Comparison of ENCODE assay signal across 9 cellular contexts in the genomic region with DNA sequence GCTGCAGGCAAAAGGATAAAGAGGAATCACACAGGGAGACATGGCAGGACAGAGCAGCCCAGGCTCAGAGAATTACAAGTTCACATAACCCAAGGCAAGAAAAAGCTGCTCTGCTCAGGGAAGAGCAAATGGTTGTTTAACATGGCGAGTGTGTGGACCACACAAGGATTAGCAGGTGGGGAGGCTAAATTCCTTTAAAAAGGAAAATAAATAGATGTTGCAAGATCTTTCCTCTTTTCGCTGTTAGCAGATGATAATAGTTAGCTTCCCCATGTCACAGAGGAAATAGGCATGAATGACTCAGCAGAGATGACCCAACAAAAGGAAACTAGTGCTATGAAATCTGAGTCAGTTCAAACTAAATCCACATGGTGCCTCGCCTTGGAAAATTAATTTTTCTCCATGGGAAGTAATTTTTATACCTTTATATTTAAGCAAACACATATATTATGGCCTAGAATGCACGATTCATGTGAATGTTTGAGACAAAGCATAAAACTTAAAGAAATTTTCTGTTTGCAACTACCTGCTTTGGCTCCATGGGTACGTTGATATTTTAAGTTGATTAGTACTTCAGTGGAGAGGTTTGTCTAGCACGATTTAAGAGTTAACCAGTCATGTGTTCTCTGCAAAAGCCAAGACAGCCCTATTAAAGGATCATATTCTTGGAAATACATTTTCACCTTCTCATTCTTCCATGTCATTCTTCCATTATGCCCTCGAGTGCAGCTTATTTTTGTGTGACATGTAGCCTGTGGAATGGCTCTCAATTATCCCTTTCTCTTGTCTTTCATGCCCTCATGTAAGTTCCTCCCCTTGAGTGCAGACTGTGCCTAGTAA. TPM values are rescaled to one million over a fixed set of nuclear protein-coding genes. Genes with fewer than 3 reads are reported as not detected.
DNase-seq lines count a peak whose midpoint lies in the region; ATAC-seq and TF ChIP-seq lines count a peak whose summit lies in the region.
"Had no signal": no experiment of that assay in that cellular context is flagged by ENCODE, and none has a peak within 500 bp of the region (broad histone marks: within the 10 kb centered on the region; RNA-seq: fewer than 3 reads in every experiment).

No MANE protein-coding gene starts in this region.

- intact Hi-C loops in HCT116 (cut with micrococcal nuclease) (no loop called here), Panc1 (cut with micrococcal nuclease; ENCODE audit: unreplicated experiment) (no loop called here)

- H3K27me3 ChIP-seq in HCT116 (ENCODE audit: insufficient read depth, low read length) (no peaks in the 10 kb centered on the region), Panc1 (ENCODE audit: control insufficient read depth, insufficient read depth, low read length) (peaks cover under 1% of the 10 kb centered on the region)

- POLR2A ChIA-PET in HCT116 (lab: Charles Lee) (no interaction called here), Panc1 (lab: Charles Lee) (no interaction called here)

- H3K4me3 Mint-ChIP-seq in activated T-cell treated with anti-CD3 and anti-CD28 coated beads, Interleukin-2, amount 50 U/mL, for 4 hours: no peak overlapping the region

- H3K36me3 ChIP-seq in HCT116 (ENCODE audit: control insufficient read depth in 1 of 2, insufficient read depth in 2 of 2, low read length in 2 of 2): no peaks in the 10 kb centered on the region
- H3K36me3 ChIP-seq in Panc1 (ENCODE audit: control insufficient read depth, insufficient read depth, low read length): no peaks in the 10 kb centered on the region

- no peak overlapping the region for H3K27ac ChIP-seq in HCT116 (ENCODE audit: low read depth, low read length)
- no peak overlapping the region for H3K27ac ChIP-seq in Panc1 (ENCODE audit: low read length)
- peak overlapping the region; percentile 89 for H3K27ac ChIP-seq in epithelial cell of prostate

- H3K4me1 ChIP-seq in HCT116 (ENCODE audit: control insufficient read depth in 1 of 2, insufficient read depth in 2 of 2, low read length in 2 of 2) (peaks cover 7 to 19% of the 10 kb centered on the region in 2 experiments), Panc1 (ENCODE audit: control insufficient read depth, insufficient read depth, low read length) (no peaks in the 10 kb centered on the region)

- H3K9me3 ChIP-seq in HCT116 (ENCODE audit: control insufficient read depth in 1 of 2, insufficient read depth in 1 of 2, low read depth in 1 of 2, low read length in 2 of 2) (no peaks in the 10 kb centered on the region), Panc1 (ENCODE audit: control insufficient read depth, insufficient read depth, low read depth, low read length) (no peaks in the 10 kb centered on the region)

- ATAC-seq in HCT116 (no peak), Panc1 (no peak)
- no peak for ATAC-seq in activated T-cell treated with anti-CD3 and anti-CD28 coated beads, Interleukin-2, amount 50 U/mL, for 4 hours

- H3K9me2 ChIP-seq in HCT116 (ENCODE audit: insufficient read depth): no peaks in the 10 kb centered on the region

- H3K79me2 ChIP-seq in HCT116 (ENCODE audit: insufficient read depth, low read length): no peaks in the 10 kb centered on the region

- H3K9me3 Mint-ChIP-seq in activated T-cell treated with anti-CD3 and anti-CD28 coated beads, Interleukin-2, amount 50 U/mL, for 4 hours: no peaks in the 10 kb centered on the region

- CTCF ChIA-PET in HCT116 (lab: Charles Lee) (interaction anchor here (1.2 kb wide), 1 partner anchor 679 kb away, joined by 3 read pairs; no protein-coding TSS in a partner anchor), Panc1 (lab: Charles Lee) (no interaction called here)

- H3K27me3 Mint-ChIP-seq in activated T-cell treated with anti-CD3 and anti-CD28 coated beads, Interleukin-2, amount 50 U/mL, for 4 hours (ENCODE audit: low read depth): peaks cover 27% of the 10 kb centered on the region

- H3K4me1 Mint-ChIP-seq in activated T-cell treated with anti-CD3 and anti-CD28 coated beads, Interleukin-2, amount 50 U/mL, for 4 hours (ENCODE audit: low read depth): no peaks in the 10 kb centered on the region

- no peak for TF ChIP-seq RAD21 in HCT116 (IDR thresholded peaks at IDR 0.05; ENCODE audit: low read depth)

- TF ChIP-seq CTCF in HCT116 (IDR thresholded peaks at IDR 0.05 in 2 of 3, conservative IDR thresholded peaks at IDR 0.05 in 1 of 3; ENCODE audit: borderline replicate concordance in 1 of 3, insufficient read depth in 1 of 3, low read depth in 2 of 3, low read length in 2 of 3): no peak
- TF ChIP-seq CTCF in Panc1 (IDR thresholded peaks at IDR 0.05): no peak
- no peak for TF ChIP-seq CTCF in GM13977 (IDR thresholded peaks at IDR 0.05; ENCODE audit: extremely low read depth, insufficient read depth, missing control alignments)

- H3K4me2 ChIP-seq in HCT116 (ENCODE audit: low read length): peak overlapping the region; percentile 49

- H3K4me3 ChIP-seq in HCT116 (replicated peaks in 1 of 2; ENCODE audit: low read depth in 1 of 2, low read length in 2 of 2) (no peak overlapping the region), Panc1 (ENCODE audit: low read depth in 2 of 2, low read length in 2 of 2) (no peak overlapping the region), skeletal muscle cell (ENCODE audit: low read depth, low read length) (no peak overlapping the region)

- in situ Hi-C loops in Panc1 (cut with HindIII; ENCODE audit: low pct_unique_long_range_greater_than_20kb, low sequenced_read_pairs): no loop called here
- in situ Hi-C loops in GM13977 (cut with MboI; ENCODE audit: low pct_unique_long_range_greater_than_20kb, low sequenced_read_pairs, unreplicated experiment): no loop called here

- DNase-seq in HCT116 (ENCODE audit: low read depth, low spot score) (peak; percentile 46), Panc1 (ENCODE audit: low read depth, low spot score) (peak; percentile 35), epithelial cell of prostate (ENCODE audit: low read depth, low spot score) (no peak), skeletal muscle cell (ENCODE audit: low read depth) (peak; percentile 92), putamen (ENCODE audit: low spot score) (no peak), GM13977 (ENCODE audit: low spot score) (no peak)
- DNase-seq in activated T-cell treated with anti-CD3 and anti-CD28 coated beads, Interleukin-2, amount 50 U/mL, for 4 hours: no peak
- DNase-seq: caudate nucleus had no signal

- RAD21 ChIA-PET in HCT116 (lab: Charles Lee; ENCODE audit: low non-redundant PET in 1 of 2, low total read pairs in 2 of 2, uncharacterized antibody in 2 of 2, unreplicated experiment in 2 of 2): no interaction called here

- BruUV-seq in HCT116 (replicated peaks; lab: Mats Ljungman, UMichigan) (no TSS peak), Panc1 (replicated peaks; lab: Mats Ljungman, UMichigan) (no TSS peak)

- H3K36me3 Mint-ChIP-seq in activated T-cell treated with anti-CD3 and anti-CD28 coated beads, Interleukin-2, amount 50 U/mL, for 4 hours (ENCODE audit: insufficient read depth): no peaks in the 10 kb centered on the region

- no peak for TF ChIP-seq POLR2A in HCT116 (IDR thresholded peaks at IDR 0.05; ENCODE audit: borderline replicate concordance, extremely low read depth, insufficient read depth, insufficient read length)

- H2AFZ ChIP-seq in HCT116 (ENCODE audit: low read depth, low read length, poor library complexity, severe bottlenecking): peak overlapping the region; percentile 79

- H3K9ac ChIP-seq in HCT116 (ENCODE audit: low read length): no peak overlapping the region

- no peaks in the 10 kb centered on the region for H4K20me1 ChIP-seq in HCT116 (ENCODE audit: insufficient read depth)

TF ChIP-seq in HCT116, 20 proteins besides CTCF, POLR2A, EP300 and RAD21:
- TF ChIP-seq JUND (IDR thresholded peaks at IDR 0.05) (peak; percentile 65), CEBPB (IDR thresholded peaks at IDR 0.05; ENCODE audit: low read depth) (peak; percentile 79), CBX3 (IDR thresholded peaks at IDR 0.05; ENCODE audit: low read depth) (peak; percentile 51; the same call in 1 of the 2 replicates), SP1 (IDR thresholded peaks at IDR 0.05; ENCODE audit: low read depth) (peak; percentile 51), FOSL1 (IDR thresholded peaks at IDR 0.05; ENCODE audit: low read depth) (peak; percentile 68), ZFX (IDR thresholded peaks at IDR 0.05) (no peak)
- TF ChIP-seq, protein P1, sequence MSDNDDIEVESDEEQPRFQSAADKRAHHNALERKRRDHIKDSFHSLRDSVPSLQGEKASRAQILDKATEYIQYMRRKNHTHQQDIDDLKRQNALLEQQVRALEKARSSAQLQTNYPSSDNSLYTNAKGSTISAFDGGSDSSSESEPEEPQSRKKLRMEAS (IDR thresholded peaks at IDR 0.05): peak; percentile 56; the same call in 1 of the 2 replicates
- TF ChIP-seq, protein P2, sequence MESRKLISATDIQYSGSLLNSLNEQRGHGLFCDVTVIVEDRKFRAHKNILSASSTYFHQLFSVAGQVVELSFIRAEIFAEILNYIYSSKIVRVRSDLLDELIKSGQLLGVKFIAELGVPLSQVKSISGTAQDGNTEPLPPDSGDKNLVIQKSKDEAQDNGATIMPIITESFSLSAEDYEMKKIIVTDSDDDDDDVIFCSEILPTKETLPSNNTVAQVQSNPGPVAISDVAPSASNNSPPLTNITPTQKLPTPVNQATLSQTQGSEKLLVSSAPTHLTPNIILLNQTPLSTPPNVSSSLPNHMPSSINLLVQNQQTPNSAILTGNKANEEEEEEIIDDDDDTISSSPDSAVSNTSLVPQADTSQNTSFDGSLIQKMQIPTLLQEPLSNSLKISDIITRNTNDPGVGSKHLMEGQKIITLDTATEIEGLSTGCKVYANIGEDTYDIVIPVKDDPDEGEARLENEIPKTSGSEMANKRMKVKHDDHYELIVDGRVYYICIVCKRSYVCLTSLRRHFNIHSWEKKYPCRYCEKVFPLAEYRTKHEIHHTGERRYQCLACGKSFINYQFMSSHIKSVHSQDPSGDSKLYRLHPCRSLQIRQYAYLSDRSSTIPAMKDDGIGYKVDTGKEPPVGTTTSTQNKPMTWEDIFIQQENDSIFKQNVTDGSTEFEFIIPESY (IDR thresholded peaks at IDR 0.05; ENCODE audit: extremely low read depth, insufficient replicate concordance, low read length): no peak

RNA-seq across cellular contexts. Expression of a gene that starts 38.5 kb away (rescaled TPM):
- total RNA-seq in HCT116 (2021; ENCODE audit: unreplicated experiment): 13.7 TPM
- 5.5 and 6.1 TPM in 2 replicates for polyA plus RNA-seq in HCT116 (2012)
- 31.1 TPM for total RNA-seq in Panc1 (2021; ENCODE audit: unreplicated experiment)
- 21.8 TPM for polyA plus RNA-seq in Panc1 (2012; ENCODE audit: insufficient read length)
- total RNA-seq in activated T-cell treated with anti-CD3 and anti-CD28 coated beads, Interleukin-2, amount 50 U/mL, for 4 hours: 1 to 10 TPM; 1.5 to 2.7 (median 1.6) TPM
- total RNA-seq: mononuclear cell had no signal

RNA-seq across cellular contexts. Expression of a gene that starts 54.4 kb away (rescaled TPM):
- total RNA-seq in HCT116 (2021; ENCODE audit: unreplicated experiment) (not detected), Panc1 (2021; ENCODE audit: unreplicated experiment) (0.13 TPM)
- not detected in 2 replicates for polyA plus RNA-seq in HCT116 (2012)
- not detected for polyA plus RNA-seq in Panc1 (2012; ENCODE audit: insufficient read length)
- not detected for total RNA-seq in activated T-cell treated with anti-CD3 and anti-CD28 coated beads, Interleukin-2, amount 50 U/mL, for 4 hours

Comparison
In these comparisons a context has a peak if more than half of its experiments do, and no peak if none do; other contexts are left out.
1. DNase-seq: peak in HCT116 (single experiment), Panc1 (single experiment) and skeletal muscle cell (single experiment); none in epithelial cell of prostate (single experiment), activated T-cell treated with anti-CD3 and anti-CD28 coated beads, Interleukin-2, amount 50 U/mL, for 4 hours (single experiment), putamen (single experiment) and GM13977 (single experiment).